33 cellular contexts compared by ENCODE assay signal in genomic region chr5:135689506-135689905, GRCh38.
"Had no signal": no experiment of that assay in that cellular context is flagged by ENCODE, and none has a peak within 500 bp of the region (broad histone marks: within the 10 kb centered on the region; RNA-seq: fewer than 3 reads in every experiment).

No MANE protein-coding gene starts in this region.

- ATAC-seq: activated naive CD4-positive, alpha-beta T cell treated with anti-CD3 and anti-CD28 coated beads, Interleukin-2, amount 50 U/mL, for 72 hours; activated naive CD8-positive, alpha-beta T cell treated with anti-CD3 and anti-CD28 coated beads, Interleukin-2, amount 50 U/mL, for 24 hours; activated T-cell treated with anti-CD3 and anti-CD28 coated beads, Interleukin-2, amount 50 U/mL, for 4 hours; activated T-cell treated with anti-CD3 and anti-CD28 coated beads, Interleukin-2, amount 50 U/mL, for 72 hours; activated T-helper 17 cell treated with anti-CD3 and anti-CD28 coated beads, Interleukin-2, amount 50 U/mL, for 72 hours; body of pancreas had no signal

- H3K27me3 ChIP-seq: ascending aorta, body of pancreas, brain microvascular endothelial cell, cardiac muscle cell had no signal

- H3K4me3 ChIP-seq: adrenal gland, ascending aorta, body of pancreas, breast epithelium, cardiac muscle cell had no signal

- FAIRE-seq: astrocyte had no signal

- DNase-seq: activated effector memory CD4-positive, alpha-beta T cell treated with anti-CD3 and anti-CD28 coated beads, Interleukin-2, amount 50 U/mL, for 16 hours; activated effector memory CD4-positive, alpha-beta T cell treated with Interleukin-2 at 50 U/mL for 16 hours; activated gamma-delta T cell; activated gamma-delta T cell treated with Interleukin-2 at 50 U/mL for 16 hours; activated naive CD4-positive, alpha-beta T cell; activated naive CD4-positive, alpha-beta T cell treated with anti-CD3 and anti-CD28 coated beads for 36 hours; activated naive CD4-positive, alpha-beta T cell treated with anti-CD3 and anti-CD28 coated beads, Interleukin-2, amount 10 ng/mL, durations not matched to agents 7 days and 5 days; activated naive CD4-positive, alpha-beta T cell treated with anti-CD3 and anti-CD28 coated beads, Interleukin-2, amount 50 U/mL, for 16 hours; activated naive CD4-positive, alpha-beta T cell treated with Interleukin-2 at 50 U/mL for 16 hours; activated naive CD8-positive, alpha-beta T cell treated with anti-CD3 and anti-CD28 coated beads for 36 hours; activated naive CD8-positive, alpha-beta T cell treated with anti-CD3 and anti-CD28 coated beads, Interleukin-2, amount 10 ng/mL, durations not matched to agents 7 days and 5 days; activated naive CD8-positive, alpha-beta T cell treated with anti-CD3 and anti-CD28 coated beads, Interleukin-2, amount 50 U/mL, for 24 hours; activated T-cell treated with anti-CD3 and anti-CD28 coated beads, Interleukin-2, amount 50 U/mL, for 1 hour; activated T-cell treated with anti-CD3 and anti-CD28 coated beads, Interleukin-2, amount 50 U/mL, for 24 hours; activated T-cell treated with anti-CD3 and anti-CD28 coated beads, Interleukin-2, amount 50 U/mL, for 4 hours; activated T-cell treated with anti-CD3 and anti-CD28 coated beads, Interleukin-2, amount 50 U/mL, for 48 hours; activated T-cell treated with anti-CD3 and anti-CD28 coated beads, Interleukin-2, amount 50 U/mL, for 72 hours; adrenal gland; amniotic stem cell; amygdala; anterior cingulate cortex; aorta; body of pancreas; brain microvascular endothelial cell; caudate nucleus; central memory CD4-positive, alpha-beta T cell; cerebellar nuclear complex had no signal

- H3K36me3 ChIP-seq: adrenal gland, ascending aorta, brain microvascular endothelial cell, breast epithelium, cardiac muscle cell had no signal
